ENCODE assay signal across 8 cellular contexts in genomic region chr2:84865181-84865783, GRCh38. TPM values are rescaled to one million over a fixed set of nuclear protein-coding genes. Genes with fewer than 3 reads are reported as not detected.
DNase-seq lines count a peak whose midpoint lies in the region; TF ChIP-seq lines count a peak whose summit lies in the region.

No MANE protein-coding gene starts in this region.

- H3K4me1 ChIP-seq in PC-9 (replicated peaks; ENCODE audit: insufficient read depth), result no peaks in the 10 kb centered on the region

- H3K4me3 Mint-ChIP-seq in activated naive CD4-positive, alpha-beta T cell treated with anti-CD3 and anti-CD28 coated beads, Interleukin-2, amount 10 ng/mL, durations not matched to agents 7 days and 5 days, result no peak overlapping the region

- POLR2A ChIA-PET in PC-9 (lab: Charles Lee; ENCODE audit: unreplicated experiment), result no interaction called here

- no TSS peak for BruUV-seq in PC-9 (replicated peaks; lab: Mats Ljungman, UMichigan)

- peak; percentile 23 for DNase-seq in activated naive CD4-positive, alpha-beta T cell treated with anti-CD3 and anti-CD28 coated beads, Interleukin-2, amount 10 ng/mL, durations not matched to agents 7 days and 5 days
- no peak for DNase-seq in activated naive CD4-positive, alpha-beta T cell treated with anti-CD3 and anti-CD28 coated beads, Interleukin-2, amount 50 U/mL, for 16 hours
- DNase-seq in HFF-Myc (ENCODE audit: extremely low read depth, low read depth) (no peak), PC-9 (peak in 1 of 2 experiments; percentile 36), fibroblast of pulmonary artery (ENCODE audit: low read depth) (peak; percentile 55), NCI-H2107 treated with DMSO at 0.1 percent for 48 hours (lab: John Stamatoyannopoulos, UW; ENCODE audit: unreplicated experiment) (no peak), H7 (no peak), SHP77 (lab: John Stamatoyannopoulos, UW) (no peak)

- TF ChIP-seq CTCF in HFF-Myc (IDR thresholded peaks at IDR 0.05; ENCODE audit: low read depth, low read length, missing control alignments) (peak; percentile 26), PC-9 (conservative IDR thresholded peaks at IDR 0.05) (peak; percentile 62; the same call in 1 of the 2 replicates), fibroblast of pulmonary artery (IDR thresholded peaks at IDR 0.05; ENCODE audit: low read length, missing control alignments) (peak; percentile 36)

- H3K79me2 ChIP-seq in PC-9 (ENCODE audit: low read depth), result no peaks in the 10 kb centered on the region

- peaks cover 80% of the 10 kb centered on the region for H3K36me3 Mint-ChIP-seq in activated naive CD4-positive, alpha-beta T cell treated with anti-CD3 and anti-CD28 coated beads, Interleukin-2, amount 10 ng/mL, durations not matched to agents 7 days and 5 days

- H3K4me1 Mint-ChIP-seq in activated naive CD4-positive, alpha-beta T cell treated with anti-CD3 and anti-CD28 coated beads, Interleukin-2, amount 10 ng/mL, durations not matched to agents 7 days and 5 days, result peaks cover 88% of the 10 kb centered on the region

- H3K4me2 ChIP-seq in PC-9, result no peak overlapping the region

- H3K9me3 ChIP-seq in PC-9 (ENCODE audit: insufficient read depth, low read depth), result no peaks in the 10 kb centered on the region

- peaks cover 35% of the 10 kb centered on the region; the same call in 1 of the 2 replicates for H3K27me3 ChIP-seq in PC-9 (ENCODE audit: insufficient read depth, low read depth)
- no peaks in the 10 kb centered on the region; the same call in 1 of the 2 replicates for H3K27me3 ChIP-seq in H7 (ENCODE audit: control insufficient read depth, insufficient read depth, low read length)

- H3K4me3 ChIP-seq in HFF-Myc (replicated peaks; ENCODE audit: low read depth, low read length), result no peak overlapping the region
- no peak overlapping the region for H3K4me3 ChIP-seq in PC-9
- H3K4me3 ChIP-seq in fibroblast of pulmonary artery (replicated peaks; ENCODE audit: low read depth, low read length), result no peak overlapping the region
- no peak overlapping the region for H3K4me3 ChIP-seq in H7 (ENCODE audit: insufficient read depth, low read depth, low read length)

- H3K27ac ChIP-seq in PC-9, result no peak overlapping the region

- H2AFZ ChIP-seq in PC-9, result no peak overlapping the region

- H3K36me3 ChIP-seq in PC-9 (ENCODE audit: low read depth) (no peaks in the 10 kb centered on the region), H7 (replicated peaks; ENCODE audit: control insufficient read depth, insufficient read depth, low read length) (no peaks in the 10 kb centered on the region)

- peak overlapping the region; percentile 65 for H3K27ac Mint-ChIP-seq in activated naive CD4-positive, alpha-beta T cell treated with anti-CD3 and anti-CD28 coated beads, Interleukin-2, amount 10 ng/mL, durations not matched to agents 7 days and 5 days

- CTCF ChIA-PET in activated naive CD4-positive, alpha-beta T cell treated with anti-CD3 and anti-CD28 coated beads, Interleukin-2, amount 10 ng/mL, durations not matched to agents 7 days and 5 days (lab: Charles Lee), result interaction anchor here (0.6 to 2.9 kb wide), 11 partner anchors 8 to 423 kb away, joined by 3 to 13 read pairs (median 3); no protein-coding TSS in a partner anchor
- CTCF ChIA-PET in PC-9 (lab: Charles Lee), result interaction anchor here (0.7 kb wide), 1 partner anchor 427 kb away, joined by 4 read pairs; no protein-coding TSS in a partner anchor

- H3K9me2 ChIP-seq in PC-9 (ENCODE audit: insufficient read depth), result no peaks in the 10 kb centered on the region

- H3F3A ChIP-seq in PC-9 (ENCODE audit: insufficient read depth, low read depth), result no peaks in the 10 kb centered on the region

- intact Hi-C loops in PC-9 (cut with micrococcal nuclease; ENCODE audit: unreplicated experiment), result loop anchor here (10.0 kb wide), 1 partner anchor 230 kb away; no protein-coding TSS in a partner anchor

- H4K20me1 ChIP-seq in PC-9 (ENCODE audit: insufficient read depth), result no peaks in the 10 kb centered on the region

- H3K9me3 Mint-ChIP-seq in activated naive CD4-positive, alpha-beta T cell treated with anti-CD3 and anti-CD28 coated beads, Interleukin-2, amount 10 ng/mL, durations not matched to agents 7 days and 5 days, result peaks cover 2% of the 10 kb centered on the region

- H3K27me3 Mint-ChIP-seq in activated naive CD4-positive, alpha-beta T cell treated with anti-CD3 and anti-CD28 coated beads, Interleukin-2, amount 10 ng/mL, durations not matched to agents 7 days and 5 days, result no peaks in the 10 kb centered on the region

RNA-seq across cellular contexts. Expression of gene TRABD2A, which starts 15.6 kb away (rescaled TPM):
- 0.88 and 2.2 TPM in 2 replicates for total RNA-seq in PC-9 (2021)
- 4.2 and 7.6 TPM in 2 replicates for total RNA-seq in H7 (2014; rRNA removed; shearing (Covaris generic))

RNA-seq across cellular contexts. Expression of gene TMSB10, which starts 40.2 kb away (rescaled TPM):
- 1,668 and 1,769 TPM in 2 replicates for total RNA-seq in PC-9 (2021)
- total RNA-seq in H7 (2014; rRNA removed; shearing (Covaris generic)), result 1,705 and 2,421 TPM in 2 replicates

Comparison
In these comparisons a context has a peak if more than half of its experiments do, and no peak if none do; other contexts are left out.
1. DNase-seq: peak in activated naive CD4-positive, alpha-beta T cell treated with anti-CD3 and anti-CD28 coated beads, Interleukin-2, amount 10 ng/mL, durations not matched to agents 7 days and 5 days (single experiment) and fibroblast of pulmonary artery (single experiment); none in activated naive CD4-positive, alpha-beta T cell treated with anti-CD3 and anti-CD28 coated beads, Interleukin-2, amount 50 U/mL, for 16 hours (single experiment), HFF-Myc (single experiment), NCI-H2107 treated with DMSO at 0.1 percent for 48 hours (single experiment), H7 (single experiment) and SHP77 (0 of 2).
2. Peak in every context shown above with its lines, with median percentiles within 50 percentile points of each other: CTCF ChIP-seq.